In the genomic region with DNA sequence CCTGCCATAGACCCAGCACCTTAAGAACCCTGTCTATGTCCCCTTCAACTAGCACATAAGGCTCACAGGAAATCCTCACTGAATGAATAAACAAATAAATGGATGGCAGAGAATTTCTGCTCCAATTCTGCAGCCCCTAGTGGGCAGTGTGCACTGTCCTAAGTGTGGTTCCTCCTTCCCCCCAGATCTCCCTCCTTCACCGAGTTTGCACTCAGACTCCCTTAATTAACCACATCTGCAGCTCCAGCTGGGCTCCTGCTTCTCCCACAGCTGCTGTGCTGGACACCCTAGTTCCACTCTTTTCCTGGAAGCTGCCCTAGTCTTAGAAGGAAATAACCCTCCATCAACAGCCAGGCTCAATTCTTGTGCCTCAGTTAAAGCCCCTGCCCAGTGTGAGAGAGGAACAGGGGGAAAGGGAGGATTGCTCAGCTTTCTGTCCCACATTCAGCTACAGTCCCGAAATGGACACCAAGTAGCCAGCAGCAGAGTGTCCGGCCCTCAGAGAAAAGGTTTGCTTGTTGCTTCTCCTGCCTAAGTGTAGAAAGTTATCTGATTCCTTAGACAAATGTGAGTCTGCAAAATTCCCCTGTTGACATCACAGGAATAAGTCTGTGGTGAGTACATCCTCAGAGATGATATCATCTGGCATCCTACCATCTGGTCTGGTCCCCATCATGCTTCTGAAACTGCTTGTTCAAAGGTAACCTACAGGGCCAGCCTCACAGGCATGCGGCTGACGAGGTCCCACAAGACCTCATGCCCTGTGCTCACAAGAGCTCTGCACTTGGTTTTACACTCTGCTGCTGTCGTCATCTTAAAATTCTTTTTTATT, we compare ENCODE assay signal across 1 cellular context.
TF ChIP-seq lines count a peak whose summit lies in the region.

No MANE protein-coding gene starts in this region.

TF ChIP-seq in HepG2, 621 proteins besides CTCF, POLR2A, EP300 and RAD21:
- no peak for TF ChIP-seq SUZ12 (IDR thresholded peaks at IDR 0.05; ENCODE audit: low read depth, low read length)
- TF ChIP-seq, protein P1, sequence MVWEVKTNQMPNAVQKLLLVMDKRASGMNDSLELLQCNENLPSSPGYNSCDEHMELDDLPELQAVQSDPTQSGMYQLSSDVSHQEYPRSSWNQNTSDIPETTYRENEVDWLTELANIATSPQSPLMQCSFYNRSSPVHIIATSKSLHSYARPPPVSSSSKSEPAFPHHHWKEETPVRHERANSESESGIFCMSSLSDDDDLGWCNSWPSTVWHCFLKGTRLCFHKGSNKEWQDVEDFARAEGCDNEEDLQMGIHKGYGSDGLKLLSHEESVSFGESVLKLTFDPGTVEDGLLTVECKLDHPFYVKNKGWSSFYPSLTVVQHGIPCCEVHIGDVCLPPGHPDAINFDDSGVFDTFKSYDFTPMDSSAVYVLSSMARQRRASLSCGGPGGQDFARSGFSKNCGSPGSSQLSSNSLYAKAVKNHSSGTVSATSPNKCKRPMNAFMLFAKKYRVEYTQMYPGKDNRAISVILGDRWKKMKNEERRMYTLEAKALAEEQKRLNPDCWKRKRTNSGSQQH (CRISPR knock-in tag; IDR thresholded peaks at IDR 0.05; ENCODE audit: low read depth) = 0 out of 2 replicates have a peak, but pooled peaks have one; percentile 37
- peak; percentile 54 for TF ChIP-seq STAG1 (CRISPR knock-in tag; IDR thresholded peaks at IDR 0.05)
- TF ChIP-seq ZNF546 (CRISPR knock-in tag; conservative IDR thresholded peaks at IDR 0.05) = no peak
- TF ChIP-seq AKAP8 (CRISPR knock-in tag; IDR thresholded peaks at IDR 0.05) = no peak
- TF ChIP-seq CREB1 (IDR thresholded peaks at IDR 0.05) = 0 out of 2 replicates have a peak, but pooled peaks have one; percentile 13
- TF ChIP-seq CREB1 (CRISPR knock-in tag; IDR thresholded peaks at IDR 0.05) = no peak
- 0 out of 2 replicates have a peak, but pooled peaks have one; percentile 33 for TF ChIP-seq RFXANK (CRISPR knock-in tag; IDR thresholded peaks at IDR 0.05)
- no peak for TF ChIP-seq ZFYVE20 (CRISPR knock-in tag; IDR thresholded peaks at IDR 0.05; ENCODE audit: borderline replicate concordance, low read depth)
- TF ChIP-seq ZNF274 (CRISPR knock-in tag; IDR thresholded peaks at IDR 0.05) = 0 out of 2 replicates have a peak, but pooled peaks have one; percentile 40
- 0 out of 2 replicates have a peak, but pooled peaks have one; percentile 37 for TF ChIP-seq NCOA2 (CRISPR knock-in tag; IDR thresholded peaks at IDR 0.05)
- TF ChIP-seq ZNF773 (CRISPR knock-in tag; IDR thresholded peaks at IDR 0.05; ENCODE audit: borderline replicate concordance) = no peak
- TF ChIP-seq ZSCAN9 (CRISPR knock-in tag; IDR thresholded peaks at IDR 0.05; ENCODE audit: borderline replicate concordance) = 0 out of 2 replicates have a peak, but pooled peaks have one; percentile 41
- no peak for TF ChIP-seq ZNF777 (CRISPR knock-in tag; IDR thresholded peaks at IDR 0.05)
- TF ChIP-seq, protein P2, sequence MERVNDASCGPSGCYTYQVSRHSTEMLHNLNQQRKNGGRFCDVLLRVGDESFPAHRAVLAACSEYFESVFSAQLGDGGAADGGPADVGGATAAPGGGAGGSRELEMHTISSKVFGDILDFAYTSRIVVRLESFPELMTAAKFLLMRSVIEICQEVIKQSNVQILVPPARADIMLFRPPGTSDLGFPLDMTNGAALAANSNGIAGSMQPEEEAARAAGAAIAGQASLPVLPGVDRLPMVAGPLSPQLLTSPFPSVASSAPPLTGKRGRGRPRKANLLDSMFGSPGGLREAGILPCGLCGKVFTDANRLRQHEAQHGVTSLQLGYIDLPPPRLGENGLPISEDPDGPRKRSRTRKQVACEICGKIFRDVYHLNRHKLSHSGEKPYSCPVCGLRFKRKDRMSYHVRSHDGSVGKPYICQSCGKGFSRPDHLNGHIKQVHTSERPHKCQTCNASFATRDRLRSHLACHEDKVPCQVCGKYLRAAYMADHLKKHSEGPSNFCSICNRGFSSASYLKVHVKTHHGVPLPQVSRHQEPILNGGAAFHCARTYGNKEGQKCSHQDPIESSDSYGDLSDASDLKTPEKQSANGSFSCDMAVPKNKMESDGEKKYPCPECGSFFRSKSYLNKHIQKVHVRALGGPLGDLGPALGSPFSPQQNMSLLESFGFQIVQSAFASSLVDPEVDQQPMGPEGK (CRISPR knock-in tag; IDR thresholded peaks at IDR 0.05) = 0 out of 2 replicates have a peak, but pooled peaks have one; percentile 30
- TF ChIP-seq, protein P3, sequence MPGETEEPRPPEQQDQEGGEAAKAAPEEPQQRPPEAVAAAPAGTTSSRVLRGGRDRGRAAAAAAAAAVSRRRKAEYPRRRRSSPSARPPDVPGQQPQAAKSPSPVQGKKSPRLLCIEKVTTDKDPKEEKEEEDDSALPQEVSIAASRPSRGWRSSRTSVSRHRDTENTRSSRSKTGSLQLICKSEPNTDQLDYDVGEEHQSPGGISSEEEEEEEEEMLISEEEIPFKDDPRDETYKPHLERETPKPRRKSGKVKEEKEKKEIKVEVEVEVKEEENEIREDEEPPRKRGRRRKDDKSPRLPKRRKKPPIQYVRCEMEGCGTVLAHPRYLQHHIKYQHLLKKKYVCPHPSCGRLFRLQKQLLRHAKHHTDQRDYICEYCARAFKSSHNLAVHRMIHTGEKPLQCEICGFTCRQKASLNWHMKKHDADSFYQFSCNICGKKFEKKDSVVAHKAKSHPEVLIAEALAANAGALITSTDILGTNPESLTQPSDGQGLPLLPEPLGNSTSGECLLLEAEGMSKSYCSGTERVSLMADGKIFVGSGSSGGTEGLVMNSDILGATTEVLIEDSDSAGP (CRISPR knock-in tag; IDR thresholded peaks at IDR 0.05; ENCODE audit: borderline replicate concordance) = 0 out of 2 replicates have a peak, but pooled peaks have one; percentile 23
- peak; percentile 58 for TF ChIP-seq ELF3 (CRISPR knock-in tag; IDR thresholded peaks at IDR 0.05)
- peak; percentile 11; the same call in 1 of the 2 replicates for TF ChIP-seq ELF1 (CRISPR knock-in tag; IDR thresholded peaks at IDR 0.05)
- peak; percentile 36 for TF ChIP-seq ZNF883 (CRISPR knock-in tag; IDR thresholded peaks at IDR 0.05; ENCODE audit: not compliant biosample characterization)
- no peak for TF ChIP-seq ZMYM2 (CRISPR knock-in tag; IDR thresholded peaks at IDR 0.05)
- TF ChIP-seq, protein P4, sequence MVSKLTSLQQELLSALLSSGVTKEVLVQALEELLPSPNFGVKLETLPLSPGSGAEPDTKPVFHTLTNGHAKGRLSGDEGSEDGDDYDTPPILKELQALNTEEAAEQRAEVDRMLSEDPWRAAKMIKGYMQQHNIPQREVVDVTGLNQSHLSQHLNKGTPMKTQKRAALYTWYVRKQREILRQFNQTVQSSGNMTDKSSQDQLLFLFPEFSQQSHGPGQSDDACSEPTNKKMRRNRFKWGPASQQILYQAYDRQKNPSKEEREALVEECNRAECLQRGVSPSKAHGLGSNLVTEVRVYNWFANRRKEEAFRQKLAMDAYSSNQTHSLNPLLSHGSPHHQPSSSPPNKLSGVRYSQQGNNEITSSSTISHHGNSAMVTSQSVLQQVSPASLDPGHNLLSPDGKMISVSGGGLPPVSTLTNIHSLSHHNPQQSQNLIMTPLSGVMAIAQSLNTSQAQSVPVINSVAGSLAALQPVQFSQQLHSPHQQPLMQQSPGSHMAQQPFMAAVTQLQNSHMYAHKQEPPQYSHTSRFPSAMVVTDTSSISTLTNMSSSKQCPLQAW (CRISPR knock-in tag; IDR thresholded peaks at IDR 0.05) = 0 out of 2 replicates have a peak, but pooled peaks have one; percentile 25
- TF ChIP-seq NR2F6 (IDR thresholded peaks at IDR 0.05) = no peak
- 0 out of 2 replicates have a peak, but pooled peaks have one; percentile 16 for TF ChIP-seq NR2F6 (CRISPR knock-in tag; IDR thresholded peaks at IDR 0.05)
- TF ChIP-seq XRCC5 (optimal IDR thresholded peaks at IDR 0.05; ENCODE audit: low read length) = peak; percentile 34
- TF ChIP-seq, protein P5, sequence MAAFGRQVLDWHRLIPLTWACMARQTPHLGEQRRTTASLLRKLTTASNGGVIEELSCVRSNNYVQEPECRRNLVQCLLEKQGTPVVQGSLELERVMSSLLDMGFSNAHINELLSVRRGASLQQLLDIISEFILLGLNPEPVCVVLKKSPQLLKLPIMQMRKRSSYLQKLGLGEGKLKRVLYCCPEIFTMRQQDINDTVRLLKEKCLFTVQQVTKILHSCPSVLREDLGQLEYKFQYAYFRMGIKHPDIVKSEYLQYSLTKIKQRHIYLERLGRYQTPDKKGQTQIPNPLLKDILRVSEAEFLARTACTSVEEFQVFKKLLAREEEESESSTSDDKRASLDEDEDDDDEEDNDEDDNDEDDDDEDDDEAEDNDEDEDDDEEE (CRISPR knock-in tag; IDR thresholded peaks at IDR 0.05) = peak; percentile 65; the same call in 1 of the 2 replicates
- TF ChIP-seq PHF5A (CRISPR knock-in tag; IDR thresholded peaks at IDR 0.05; ENCODE audit: low read depth, unreplicated experiment) = peak; percentile 52
- peak; percentile 55; the same call in 1 of the 2 replicates for TF ChIP-seq SMC3 (IDR thresholded peaks at IDR 0.05; ENCODE audit: low read length)
